ENCODE assay signal across 22 cellular contexts in genomic region chrX:150763810-150764209, GRCh38.
DNase-seq lines count a peak whose midpoint lies in the region; ATAC-seq, FAIRE-seq and TF ChIP-seq lines count a peak whose summit lies in the region.
"Had no signal": no experiment of that assay in that cellular context is flagged by ENCODE, and none has a peak within 500 bp of the region (broad histone marks: within the 10 kb centered on the region; RNA-seq: fewer than 3 reads in every experiment).

No MANE protein-coding gene starts in this region.

- no peak overlapping the region for H2AFZ ChIP-seq in trophoblast cell (ENCODE audit: insufficient read depth, low read length, poor library complexity)

- TF ChIP-seq POLR2A in H54 (IDR thresholded peaks at IDR 0.05; ENCODE audit: low read depth, low read length): no peak

- no peak overlapping the region for H4K12ac ChIP-seq in trophoblast cell (ENCODE audit: low read depth, low read length)

- H3K79me2 ChIP-seq in mesendoderm (ENCODE audit: control insufficient read depth, insufficient read depth, low read length) (no peaks in the 10 kb centered on the region), trophoblast cell (ENCODE audit: control insufficient read depth, insufficient read depth, low read length, poor library complexity) (no peaks in the 10 kb centered on the region)

- H2BK120ac ChIP-seq in mesendoderm (ENCODE audit: low read depth, low read length) (no peak overlapping the region), trophoblast cell (ENCODE audit: insufficient read depth, low read length, poor library complexity) (no peak overlapping the region)

- FAIRE-seq in bronchial epithelial cell (lab: Jason Lieb, UNC) (no peak), H54 (lab: Jason Lieb, UNC) (no peak)
- FAIRE-seq: D721Med, GM12892, GM18507, H1, HTR-8/SVneo had no signal

- no peaks in the 10 kb centered on the region for H3K9me3 ChIP-seq in trophoblast cell (ENCODE audit: insufficient read depth, low read depth, low read length)
- H3K9me3 ChIP-seq: BLaER1 treated with 17β-estradiol and CSF1 and Interleukin-3, amounts not matched to agents 10 nM and 100 nM; Peyer's patch had no signal

- no CpG with 5 or more reads among the region's 9 CpGs for WGBS in mesendoderm (ENCODE audit: extremely low coverage, insufficient coverage, low lambda C conversion rate)
- no CpG with 5 or more reads among the region's 9 CpGs for WGBS in trophoblast cell (ENCODE audit: extremely low coverage, insufficient coverage, insufficient read length)

- H3K27ac ChIP-seq in mesendoderm (ENCODE audit: low read depth, low read length) (no peak overlapping the region), trophoblast cell (ENCODE audit: low read depth, low read length) (no peak overlapping the region)
- H3K27ac ChIP-seq: BLaER1 treated with 17β-estradiol and CSF1 and Interleukin-3, amounts not matched to agents 10 nM and 100 nM; Peyer's patch had no signal

- H3K4me2 ChIP-seq in mesendoderm (ENCODE audit: low read length) (no peak overlapping the region), trophoblast cell (ENCODE audit: low read length) (no peak overlapping the region)
- H3K4me2 ChIP-seq: BLaER1 treated with 17β-estradiol and CSF1 and Interleukin-3, amounts not matched to agents 10 nM and 100 nM had no signal

- H3K18ac ChIP-seq in mesendoderm (ENCODE audit: low read length): no peak overlapping the region
- no peak overlapping the region for H3K18ac ChIP-seq in trophoblast cell (ENCODE audit: low read length)

- no peak overlapping the region for H2AK5ac ChIP-seq in mesendoderm (ENCODE audit: low read length)
- H2AK5ac ChIP-seq in trophoblast cell (ENCODE audit: low read length): no peak overlapping the region

- no peak overlapping the region for H2BK5ac ChIP-seq in mesendoderm (ENCODE audit: low read length)
- no peak overlapping the region for H2BK5ac ChIP-seq in trophoblast cell (ENCODE audit: low read depth, low read length, poor library complexity)

- no peaks in the 10 kb centered on the region for H3K4me1 ChIP-seq in mesendoderm (ENCODE audit: control insufficient read depth, low read depth, low read length)
- H3K4me1 ChIP-seq in trophoblast cell (ENCODE audit: control insufficient read depth in 1 of 2, insufficient read depth in 2 of 2, low read length in 2 of 2): peaks cover 0 to 11% of the 10 kb centered on the region in 2 experiments
- H3K4me1 ChIP-seq: Peyer's patch had no signal

- H3K23ac ChIP-seq in mesendoderm (ENCODE audit: low read length) (no peak overlapping the region), trophoblast cell (ENCODE audit: low read length) (no peak overlapping the region)

- H2BK15ac ChIP-seq in mesendoderm (replicated peaks; ENCODE audit: low read depth): no peak overlapping the region

- no peak overlapping the region for H4K5ac ChIP-seq in mesendoderm (ENCODE audit: low read length)

- DNase-seq in H7 (peak; percentile 82), bronchial epithelial cell (ENCODE audit: low read depth) (peak; percentile 51), mesendoderm (peak; percentile 24), trophoblast cell (peak; percentile 62 to 64), H54 (ENCODE audit: insufficient read length, low spot score) (no peak), activated gamma-delta T cell (lab: John Stamatoyannopoulos, UW) (no peak)
- DNase-seq: Karpas-422; NCI-H1048; NCI-H1436; NCI-H1930; NCI-H2171 treated with DMSO at 0.1 percent for 48 hours; NCI-H446; NCI-H748 treated with DMSO at 0.1 percent for 48 hours; NK-92 treated with Interleukin-12 subunit alpha and Interleukin-12 subunit beta, amount 100 ng/mL, for 24 hours; Peyer's patch had no signal

- H3K36me3 ChIP-seq in H7 (replicated peaks; ENCODE audit: control insufficient read depth, insufficient read depth, low read length): peaks cover 2% of the 10 kb centered on the region; the same call in 1 of the 2 replicates
- H3K36me3 ChIP-seq in bronchial epithelial cell (ENCODE audit: control insufficient read depth, insufficient read depth, low read length): peaks cover 2% of the 10 kb centered on the region
- no peaks in the 10 kb centered on the region for H3K36me3 ChIP-seq in mesendoderm (ENCODE audit: control insufficient read depth, insufficient read depth, low read length)
- peaks cover 7 to 18% of the 10 kb centered on the region in 2 experiments for H3K36me3 ChIP-seq in trophoblast cell (ENCODE audit: control insufficient read depth in 1 of 2, insufficient read depth in 2 of 2, low read length in 2 of 2)
- H3K36me3 ChIP-seq: Peyer's patch had no signal

- H3K4ac ChIP-seq in mesendoderm (ENCODE audit: low read depth, low read length): no peak overlapping the region
- no peak overlapping the region for H3K4ac ChIP-seq in trophoblast cell (ENCODE audit: low read depth, low read length)

- no peak for ATAC-seq in HG02571 (IDR thresholded peaks at IDR 0.05; ENCODE audit: unreplicated experiment)

- H3K14ac ChIP-seq in trophoblast cell (ENCODE audit: low read length): no peak overlapping the region

- H4K8ac ChIP-seq in mesendoderm (ENCODE audit: low read depth, low read length): no peak overlapping the region
- H4K8ac ChIP-seq in trophoblast cell (ENCODE audit: low read depth, low read length): no peak overlapping the region

- H2BK12ac ChIP-seq in trophoblast cell (ENCODE audit: low read length): no peak overlapping the region

- H3K9ac ChIP-seq in mesendoderm (ENCODE audit: low read length) (no peak overlapping the region), trophoblast cell (ENCODE audit: low read length) (no peak overlapping the region)
- H3K9ac ChIP-seq: BLaER1 treated with 17β-estradiol and CSF1 and Interleukin-3, amounts not matched to agents 10 nM and 100 nM had no signal

- H3K56ac ChIP-seq in mesendoderm (ENCODE audit: low read length): no peak overlapping the region

- no peak for TF ChIP-seq CTCF in bronchial epithelial cell (IDR thresholded peaks at IDR 0.05; ENCODE audit: insufficient read depth, low read length, severe bottlenecking)

- no peaks in the 10 kb centered on the region for H3K27me3 ChIP-seq in H7 (ENCODE audit: control insufficient read depth, insufficient read depth, low read length)
- no peaks in the 10 kb centered on the region for H3K27me3 ChIP-seq in bronchial epithelial cell (ENCODE audit: control insufficient read depth, insufficient read depth, low read length)
- no peaks in the 10 kb centered on the region for H3K27me3 ChIP-seq in mesendoderm (ENCODE audit: insufficient read depth, low read length, poor library complexity)
- no peaks in the 10 kb centered on the region for H3K27me3 ChIP-seq in trophoblast cell (ENCODE audit: insufficient read depth, low read length)
- H3K27me3 ChIP-seq: BLaER1 treated with 17β-estradiol and CSF1 and Interleukin-3, amounts not matched to agents 10 nM and 100 nM; Peyer's patch had no signal

- H4K91ac ChIP-seq in trophoblast cell (ENCODE audit: low read depth, low read length): no peak overlapping the region

- H3K4me3 ChIP-seq in H7 (ENCODE audit: insufficient read depth, low read depth, low read length): no peak overlapping the region
- no peak overlapping the region for H3K4me3 ChIP-seq in bronchial epithelial cell (ENCODE audit: low read depth, low read length)
- H3K4me3 ChIP-seq in mesendoderm (ENCODE audit: low read length): no peak overlapping the region
- no peak overlapping the region for H3K4me3 ChIP-seq in trophoblast cell (ENCODE audit: low read depth, low read length)
- H3K4me3 ChIP-seq: BLaER1 treated with 17β-estradiol and CSF1 and Interleukin-3, amounts not matched to agents 10 nM and 100 nM; Peyer's patch had no signal

- H3K79me1 ChIP-seq in mesendoderm (ENCODE audit: low read length) (no peaks in the 10 kb centered on the region), trophoblast cell (ENCODE audit: low read length) (no peaks in the 10 kb centered on the region)

Comparison
In these comparisons a context has a peak if more than half of its experiments do, and no peak if none do; other contexts are left out.
1. DNase-seq: peak in H7 (single experiment), bronchial epithelial cell (single experiment), mesendoderm (single experiment) and trophoblast cell (2 of 2); none in H54 (single experiment) and activated gamma-delta T cell (single experiment).